ENCODE assay signal across 11 cellular contexts in genomic region chr5:72363146-72363802, GRCh38. TPM values are rescaled to one million over a fixed set of nuclear protein-coding genes. Genes with fewer than 3 reads are reported as not detected.
DNase-seq lines count a peak whose midpoint lies in the region; ATAC-seq and TF ChIP-seq lines count a peak whose summit lies in the region.
"Had no signal": no experiment of that assay in that cellular context is flagged by ENCODE, and none has a peak within 500 bp of the region (broad histone marks: within the 10 kb centered on the region; RNA-seq: fewer than 3 reads in every experiment).

No MANE protein-coding gene starts in this region.

- CTCF ChIA-PET in Panc1 (lab: Charles Lee), result interaction anchor here (0.6 kb wide), 1 partner anchor 575 kb away, joined by 3 read pairs; no protein-coding TSS in a partner anchor

- H3K9me3 ChIP-seq in Panc1 (ENCODE audit: control insufficient read depth, insufficient read depth, low read depth, low read length) (no peaks in the 10 kb centered on the region), neural progenitor cell (ENCODE audit: low read depth) (no peaks in the 10 kb centered on the region)

- H3K27ac ChIP-seq in Panc1 (ENCODE audit: low read length) (no peak overlapping the region), neural progenitor cell (no peak overlapping the region)

- H3K27me3 ChIP-seq in Panc1 (ENCODE audit: control insufficient read depth, insufficient read depth, low read length) (no peaks in the 10 kb centered on the region), neural progenitor cell (no peaks in the 10 kb centered on the region)

- H3K27ac Mint-ChIP-seq in neural progenitor cell, result peak overlapping the region; percentile 62

- TF ChIP-seq CTCF in Panc1 (IDR thresholded peaks at IDR 0.05) (no peak), epithelial cell of esophagus (IDR thresholded peaks at IDR 0.05; ENCODE audit: insufficient read depth, low read depth, low read length, missing control alignments) (no peak), neural progenitor cell (IDR thresholded peaks at IDR 0.05) (no peak)

- no peak overlapping the region for H3K4me2 ChIP-seq in neural progenitor cell

- H2AFZ ChIP-seq in neural progenitor cell (replicated peaks), result no peak overlapping the region

- ATAC-seq in Panc1 (peak; percentile 60; the same call in 1 of the 2 replicates), HG03095 (IDR thresholded peaks at IDR 0.05; ENCODE audit: unreplicated experiment) (no peak)

- H3K36me3 Mint-ChIP-seq in neural progenitor cell, result peaks cover 31% of the 10 kb centered on the region

- POLR2A ChIA-PET in Panc1 (lab: Charles Lee), result no interaction called here

- intact Hi-C loops in Panc1 (cut with micrococcal nuclease; ENCODE audit: unreplicated experiment), result no loop called here

- no peaks in the 10 kb centered on the region for H3K27me3 Mint-ChIP-seq in neural progenitor cell (ENCODE audit: insufficient read depth, low read depth)

- no TSS peak for BruUV-seq in Panc1 (replicated peaks; lab: Mats Ljungman, UMichigan)

- H4K20me1 ChIP-seq in neural progenitor cell (ENCODE audit: low read depth), result no peaks in the 10 kb centered on the region

- no peak overlapping the region for H3K4me3 Mint-ChIP-seq in neural progenitor cell

- DNase-seq in EL (peak; percentile 90), Panc1 (ENCODE audit: low read depth, low spot score) (no peak), epithelial cell of esophagus (ENCODE audit: low read depth) (peak; percentile 92), neural progenitor cell (ENCODE audit: low spot score) (no peak), DMS153 treated with DMSO at 0.1 percent for 48 hours (lab: John Stamatoyannopoulos, UW; ENCODE audit: unreplicated experiment) (no peak)
- DNase-seq in activated CD4-positive, alpha-beta T cell treated with anti-CD3 and anti-CD28 coated beads, Interleukin-2, amount 50 U/mL, for 4 hours, result no peak
- no peak for DNase-seq in stimulated activated CD4-positive, alpha-beta T cell treated with anti-CD3 and anti-CD28 coated beads, Interleukin-4, amount 100 ng/mL, for 1 hour
- DNase-seq: activated naive CD4-positive, alpha-beta T cell; NCI-H1436 treated with DMSO at 0.1 percent for 48 hours; small intestine had no signal

- no peaks in the 10 kb centered on the region for H3F3A ChIP-seq in neural progenitor cell (ENCODE audit: low read depth)

- H3K79me2 ChIP-seq in neural progenitor cell (ENCODE audit: low read depth), result no peaks in the 10 kb centered on the region

- H3K4me3 ChIP-seq in Panc1 (ENCODE audit: low read depth in 2 of 2, low read length in 2 of 2), result no peak overlapping the region
- no peak overlapping the region for H3K4me3 ChIP-seq in epithelial cell of esophagus (ENCODE audit: low read length)
- no peak overlapping the region for H3K4me3 ChIP-seq in neural progenitor cell

- no peak overlapping the region for H3K9ac ChIP-seq in neural progenitor cell

- in situ Hi-C loops in Panc1 (cut with HindIII; ENCODE audit: low pct_unique_long_range_greater_than_20kb, low sequenced_read_pairs), result no loop called here

- peaks cover 2% of the 10 kb centered on the region for H3K9me3 Mint-ChIP-seq in neural progenitor cell

- H3K4me1 ChIP-seq in Panc1 (ENCODE audit: control insufficient read depth, insufficient read depth, low read length) (0 out of 2 replicates have a peak, but pooled peaks cover 2% of the 10 kb centered on the region), neural progenitor cell (no peaks in the 10 kb centered on the region)

- peaks cover 32% of the 10 kb centered on the region for H3K4me1 Mint-ChIP-seq in neural progenitor cell

- H3K36me3 ChIP-seq in Panc1 (ENCODE audit: control insufficient read depth, insufficient read depth, low read length) (no peaks in the 10 kb centered on the region; the same call in 1 of the 2 replicates), neural progenitor cell (no peaks in the 10 kb centered on the region)

RNA-seq across cellular contexts. Expression of gene PTCD2, which starts 43.1 kb away (rescaled TPM):
- 13.0 TPM for total RNA-seq in Panc1 (2021; ENCODE audit: unreplicated experiment)
- 8.2 TPM for polyA plus RNA-seq in Panc1 (2012; ENCODE audit: insufficient read length)
- total RNA-seq in neural progenitor cell (ENCODE audit: low replicate concordance), result 13.7 and 13.8 TPM in 2 replicates

RNA-seq across cellular contexts. Expression of gene MRPS27, which starts 43.2 kb away (rescaled TPM):
- 67.2 TPM for total RNA-seq in Panc1 (2021; ENCODE audit: unreplicated experiment)
- polyA plus RNA-seq in Panc1 (2012; ENCODE audit: insufficient read length), result 43.7 TPM
- total RNA-seq in neural progenitor cell (ENCODE audit: low replicate concordance), result 122 and 154 TPM in 2 replicates

Comparison
In these comparisons a context has a peak if more than half of its experiments do, and no peak if none do; other contexts are left out.
1. DNase-seq: peak in EL (single experiment) and epithelial cell of esophagus (single experiment); none in Panc1 (single experiment), neural progenitor cell (single experiment), activated CD4-positive, alpha-beta T cell treated with anti-CD3 and anti-CD28 coated beads, Interleukin-2, amount 50 U/mL, for 4 hours (0 of 2), DMS153 treated with DMSO at 0.1 percent for 48 hours (single experiment) and stimulated activated CD4-positive, alpha-beta T cell treated with anti-CD3 and anti-CD28 coated beads, Interleukin-4, amount 100 ng/mL, for 1 hour (single experiment).